Comparison of ENCODE assay signal across 1 cellular context in the genomic region with DNA sequence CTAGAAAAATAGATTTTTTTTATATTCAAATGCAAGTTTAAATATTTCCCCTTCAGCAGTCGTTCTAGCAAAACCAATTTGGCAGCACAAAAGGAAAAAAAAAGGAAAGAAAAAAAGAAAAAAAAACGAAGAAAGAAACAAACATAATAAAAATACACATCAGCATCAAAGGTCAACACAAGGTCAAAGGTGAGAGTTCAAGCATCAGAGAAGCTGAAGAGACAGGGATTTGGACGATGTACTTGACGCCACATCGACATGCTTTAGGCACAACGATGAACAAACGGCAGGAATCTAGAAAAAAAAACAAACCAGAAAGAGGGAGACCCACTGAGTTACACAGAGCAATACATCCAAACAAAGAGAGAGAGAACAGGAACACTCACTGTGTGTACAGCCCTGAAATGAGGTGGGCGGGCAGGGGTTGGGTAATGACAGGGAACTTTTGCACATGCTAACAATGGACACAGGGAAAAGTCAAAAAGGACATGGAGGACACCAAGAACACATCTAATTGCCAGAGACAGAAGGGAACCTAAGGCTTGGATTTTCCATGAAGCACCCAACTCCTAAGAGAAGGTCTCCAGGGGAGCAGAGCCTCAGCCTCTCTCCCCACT.
TF ChIP-seq lines count a peak whose summit lies in the region.

No MANE protein-coding gene starts in this region.

TF ChIP-seq in K562, 482 proteins besides CTCF, POLR2A, EP300 and RAD21:
- no peak for TF ChIP-seq ZNF140 (CRISPR knock-in tag; IDR thresholded peaks at IDR 0.05)
- peak; percentile 87 for TF ChIP-seq NR2C2 (CRISPR knock-in tag; IDR thresholded peaks at IDR 0.05)
- TF ChIP-seq NR2C2 (tag; IDR thresholded peaks at IDR 0.05) = peak; percentile 91
- TF ChIP-seq, protein P1, sequence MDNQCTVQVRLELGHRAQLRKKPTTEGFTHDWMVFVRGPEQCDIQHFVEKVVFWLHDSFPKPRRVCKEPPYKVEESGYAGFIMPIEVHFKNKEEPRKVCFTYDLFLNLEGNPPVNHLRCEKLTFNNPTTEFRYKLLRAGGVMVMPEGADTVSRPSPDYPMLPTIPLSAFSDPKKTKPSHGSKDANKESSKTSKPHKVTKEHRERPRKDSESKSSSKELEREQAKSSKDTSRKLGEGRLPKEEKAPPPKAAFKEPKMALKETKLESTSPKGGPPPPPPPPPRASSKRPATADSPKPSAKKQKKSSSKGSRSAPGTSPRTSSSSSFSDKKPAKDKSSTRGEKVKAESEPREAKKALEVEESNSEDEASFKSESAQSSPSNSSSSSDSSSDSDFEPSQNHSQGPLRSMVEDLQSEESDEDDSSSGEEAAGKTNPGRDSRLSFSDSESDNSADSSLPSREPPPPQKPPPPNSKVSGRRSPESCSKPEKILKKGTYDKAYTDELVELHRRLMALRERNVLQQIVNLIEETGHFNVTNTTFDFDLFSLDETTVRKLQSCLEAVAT (IDR thresholded peaks at IDR 0.05) = peak in 1 of 2 experiments; percentile 65; a peak in 1 of 4 replicates
- peak; percentile 95 for TF ChIP-seq NR2C1 (IDR thresholded peaks at IDR 0.05)
- peak; percentile 91 for TF ChIP-seq NR2C1 (tag; IDR thresholded peaks at IDR 0.05)
